ENCODE assay signal across 8 cellular contexts in the genomic region with DNA sequence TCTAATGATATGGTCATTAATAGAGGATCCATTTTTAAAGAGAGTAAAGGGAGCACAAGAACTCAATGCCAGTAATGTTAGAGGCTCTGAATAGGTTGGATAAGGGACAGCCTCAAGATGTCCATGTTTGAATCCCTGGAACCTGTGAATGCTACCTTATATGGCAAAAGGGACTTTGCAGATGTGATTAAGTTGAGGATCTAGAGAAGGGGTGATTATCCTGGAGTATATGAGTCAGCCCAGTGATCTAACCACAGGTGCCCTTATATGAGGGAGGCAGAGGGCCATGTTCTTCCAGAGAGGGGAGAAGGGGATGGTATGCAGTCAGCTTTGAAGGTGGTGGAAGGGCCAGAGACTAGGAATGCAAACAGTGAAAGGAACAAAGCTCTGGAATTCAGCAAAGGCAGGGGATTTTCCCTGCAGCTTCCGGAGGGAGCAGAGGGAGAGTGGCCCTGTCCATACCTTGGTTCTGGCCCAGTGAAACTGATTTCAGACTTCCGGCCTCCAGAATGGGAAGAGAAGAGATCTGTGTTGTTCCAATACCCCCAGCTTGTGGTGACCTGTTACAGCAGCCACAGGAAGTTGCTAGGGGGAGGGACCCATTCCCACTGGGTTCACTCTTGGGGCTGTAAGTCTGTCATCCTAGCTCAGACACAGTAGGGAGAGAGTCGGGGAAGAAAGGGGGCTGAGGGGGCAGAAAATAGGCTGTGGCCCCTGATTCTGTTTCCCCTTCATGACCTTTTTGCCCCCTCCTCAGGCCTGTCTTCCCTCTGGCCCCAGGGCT.
DNase-seq lines count a peak whose midpoint lies in the region; ATAC-seq, FAIRE-seq and TF ChIP-seq lines count a peak whose summit lies in the region.
"Not testable (repeated sequence)": the region's sequence is repeated elsewhere in the genome, so short reads cannot be mapped to it uniquely, and the experiment has no call there.

No MANE protein-coding gene starts in this region.

- not testable (repeated sequence) for H2AFZ ChIP-seq in GM23338; PC-9; astrocyte (ENCODE audit: low read depth, low read length)

- not testable (repeated sequence) for TF ChIP-seq CTCF in GM23338 (conservative IDR thresholded peaks at IDR 0.05; ENCODE audit: low read depth in 2 of 2); PC-9 (conservative IDR thresholded peaks at IDR 0.05); astrocyte (IDR thresholded peaks at IDR 0.05; ENCODE audit: insufficient read depth, low read depth, low read length); foreskin keratinocyte (conservative IDR thresholded peaks at IDR 0.05); kidney epithelial cell (IDR thresholded peaks at IDR 0.05; ENCODE audit: insufficient read depth, low read length, poor library complexity, severe bottlenecking); nephron progenitor cell (IDR thresholded peaks at IDR 0.05)

- H3K27ac Mint-ChIP-seq in GM23338; astrocyte (ENCODE audit: unreplicated experiment): not testable (repeated sequence)
- H3K27ac Mint-ChIP-seq in nephron progenitor cell = peak overlapping the region; percentile 80

- H3K27me3 ChIP-seq in GM23338 (ENCODE audit: insufficient read depth); HUES6 (ENCODE audit: control insufficient read depth, insufficient read depth, low read length); PC-9 (ENCODE audit: insufficient read depth, low read depth); astrocyte (ENCODE audit: insufficient read depth, low read length); foreskin keratinocyte; kidney epithelial cell (ENCODE audit: control insufficient read depth, insufficient read depth, low read length): not testable (repeated sequence)

- H3K79me2 ChIP-seq in GM23338 (replicated peaks; ENCODE audit: insufficient read depth); PC-9 (ENCODE audit: low read depth); astrocyte (ENCODE audit: insufficient read depth, low read length): not testable (repeated sequence)

- not testable (repeated sequence) for H3K4me3 ChIP-seq in GM23338; HUES6 (ENCODE audit: low read depth, low read length); PC-9; astrocyte (ENCODE audit: insufficient read depth, low read depth, low read length); kidney epithelial cell (ENCODE audit: low read depth, low read length)

- H3K9me2 ChIP-seq in GM23338 (ENCODE audit: insufficient read depth); PC-9 (ENCODE audit: insufficient read depth): not testable (repeated sequence)

- H3K4me1 Mint-ChIP-seq in GM23338; astrocyte (ENCODE audit: low read depth, unreplicated experiment); nephron progenitor cell: not testable (repeated sequence)

- peak; percentile 88 for ATAC-seq in GM23338
- peak; percentile 10 for ATAC-seq in foreskin keratinocyte

- not testable (repeated sequence) for H3K9me3 Mint-ChIP-seq in GM23338; astrocyte (ENCODE audit: unreplicated experiment); nephron progenitor cell

- DNase-seq in A172 (ENCODE audit: low spot score) (peak; percentile 17), GM23338 (ENCODE audit: low spot score) (peak; percentile 37), PC-9 (peak in 1 of 2 experiments; percentile 34), astrocyte (ENCODE audit: low read depth) (peak; percentile 38), foreskin keratinocyte (peak in 1 of 2 donors; percentile 1), kidney epithelial cell (ENCODE audit: low read depth) (peak; percentile 21)
- not testable (repeated sequence) for DNase-seq in nephron progenitor cell

- not testable (repeated sequence) for H3K4me3 Mint-ChIP-seq in GM23338; astrocyte (ENCODE audit: unreplicated experiment); nephron progenitor cell

- peak overlapping the region; percentile 52 for H3K9ac ChIP-seq in HUES6 (ENCODE audit: low read length)
- H3K9ac ChIP-seq in astrocyte (ENCODE audit: low read length) = not testable (repeated sequence)

- H3K36me3 Mint-ChIP-seq in GM23338 (ENCODE audit: low read depth); astrocyte (ENCODE audit: low read depth, unreplicated experiment); nephron progenitor cell (ENCODE audit: low read depth): not testable (repeated sequence)

- H3K4me2 ChIP-seq in GM23338; PC-9; astrocyte (ENCODE audit: low read length): not testable (repeated sequence)

- not testable (repeated sequence) for H3K4me1 ChIP-seq in GM23338 (ENCODE audit: insufficient read depth); HUES6 (ENCODE audit: control insufficient read depth, insufficient read depth, low read length); PC-9 (replicated peaks; ENCODE audit: insufficient read depth); astrocyte (ENCODE audit: insufficient read depth, low read length); foreskin keratinocyte

- H3K9me3 ChIP-seq in HUES6 (ENCODE audit: control insufficient read depth, insufficient read depth, low read depth, low read length); PC-9 (ENCODE audit: insufficient read depth, low read depth); astrocyte (ENCODE audit: insufficient read depth, low read depth, low read length): not testable (repeated sequence)

- TSS peak; percentile 97 for BruUV-seq in PC-9 (replicated peaks; lab: Mats Ljungman, UMichigan)

- H3K27ac ChIP-seq in GM23338 (ENCODE audit: low read depth); HUES6 (ENCODE audit: low read depth, low read length); astrocyte (ENCODE audit: low read depth, low read length); foreskin keratinocyte: not testable (repeated sequence)
- peak overlapping the region; percentile 47; the same call in 1 of the 2 replicates for H3K27ac ChIP-seq in PC-9

- H3F3A ChIP-seq in GM23338 (replicated peaks; ENCODE audit: low read depth); PC-9 (ENCODE audit: insufficient read depth, low read depth): not testable (repeated sequence)

- CTCF ChIA-PET in PC-9 (lab: Charles Lee) = not testable (repeated sequence)

- not testable (repeated sequence) for H3K27me3 Mint-ChIP-seq in GM23338 (ENCODE audit: insufficient read depth, low read depth, poor library complexity); astrocyte (ENCODE audit: low read depth, unreplicated experiment); nephron progenitor cell (ENCODE audit: low read depth, poor library complexity)

- H3K36me3 ChIP-seq in GM23338 (ENCODE audit: insufficient read depth); HUES6 (ENCODE audit: control insufficient read depth, insufficient read depth, low read length); PC-9 (ENCODE audit: low read depth); astrocyte (ENCODE audit: insufficient read depth, low read length); kidney epithelial cell (ENCODE audit: control insufficient read depth, insufficient read depth, low read length): not testable (repeated sequence)

- not testable (repeated sequence) for H4K20me1 ChIP-seq in GM23338 (replicated peaks; ENCODE audit: insufficient read depth); PC-9 (ENCODE audit: insufficient read depth); astrocyte (ENCODE audit: insufficient read depth, low read length)

- POLR2A ChIA-PET in PC-9 (lab: Charles Lee; ENCODE audit: unreplicated experiment) = not testable (repeated sequence)

- intact Hi-C loops in PC-9 (cut with micrococcal nuclease; ENCODE audit: unreplicated experiment) = not testable (repeated sequence)

- FAIRE-seq in astrocyte (lab: Jason Lieb, UNC) = not testable (repeated sequence)
